Comparison of ENCODE assay signal across 1 cellular context in genomic region chr13:20475927-20476691, GRCh38.
A peak's percentile ranks its signal among the peaks of the same experiment; 100 is the strongest.
TF ChIP-seq lines count a peak whose summit lies in the region.

No MANE protein-coding gene starts in this region.

TF ChIP-seq in GM12878, 131 proteins besides CTCF, POLR2A, EP300 and RAD21 (continued from another document):
- TF ChIP-seq RFX5 (IDR thresholded peaks at IDR 0.05; ENCODE audit: low read depth, low read length) (no peak), SP1 (IDR thresholded peaks at IDR 0.05; ENCODE audit: low read depth, low read length) (peak; percentile 74), HCFC1 (IDR thresholded peaks at IDR 0.05; ENCODE audit: low read length) (no peak), TBL1XR1 (IDR thresholded peaks at IDR 0.05; ENCODE audit: low read depth, low read length) (peak; percentile 70; the same call in 1 of the 2 replicates), IKZF1 (conservative IDR thresholded peaks at IDR 0.05) (peak; percentile 88), CBX5 (IDR thresholded peaks at IDR 0.05; ENCODE audit: low read depth) (0 out of 2 replicates have a peak, but pooled peaks have one; percentile 28), NFXL1 (IDR thresholded peaks at IDR 0.05; ENCODE audit: borderline replicate concordance) (no peak), SKIL (IDR thresholded peaks at IDR 0.05; ENCODE audit: low read depth, poor library complexity, severe bottlenecking) (no peak), DPF2 (IDR thresholded peaks at IDR 0.05) (peak; percentile 55; the same call in 1 of the 2 replicates), IRF4 (IDR thresholded peaks at IDR 0.05; ENCODE audit: low read depth, low read length) (peak; percentile 55; the same call in 1 of the 2 replicates), WRNIP1 (IDR thresholded peaks at IDR 0.05; ENCODE audit: borderline replicate concordance, low read depth, low read length) (no peak), GABPA (IDR thresholded peaks at IDR 0.05; ENCODE audit: low read depth) (peak; percentile 52; the same call in 1 of the 2 replicates), USF1 (IDR thresholded peaks at IDR 0.05; ENCODE audit: borderline replicate concordance, extremely low read length, insufficient read depth, low read depth, low read length) (peak; percentile 34), ZNF24 (IDR thresholded peaks at IDR 0.05) (no peak), ZNF384 (IDR thresholded peaks at IDR 0.05; ENCODE audit: borderline replicate concordance, low read depth, low read length) (no peak), IKZF2 (IDR thresholded peaks at IDR 0.05) (peak; percentile 69 to 72), RUNX3 (IDR thresholded peaks at IDR 0.05; ENCODE audit: low read length) (peak; percentile 99), BCL3 (IDR thresholded peaks at IDR 0.05; ENCODE audit: borderline replicate concordance, insufficient read depth, low read depth, low read length, poor library complexity, severe bottlenecking) (peak; percentile 44), CHD4 (IDR thresholded peaks at IDR 0.05) (no peak), PBX3 (IDR thresholded peaks at IDR 0.05; ENCODE audit: insufficient replicate concordance, low read depth, low read length) (no peak), ZBTB11 (CRISPR knock-in tag; IDR thresholded peaks at IDR 0.05) (no peak), CREB1 (IDR thresholded peaks at IDR 0.05; ENCODE audit: low read depth) (peak; percentile 76; the same call in 1 of the 2 replicates), BHLHE40 (IDR thresholded peaks at IDR 0.05; ENCODE audit: borderline replicate concordance in 1 of 2, low read depth in 2 of 2, low read length in 1 of 2) (peak; percentile 70 to 82; a peak in 3 of 4 replicates), JUNB (IDR thresholded peaks at IDR 0.05) (peak; percentile 13; the same call in 1 of the 2 replicates), GATAD2B (conservative IDR thresholded peaks at IDR 0.05; ENCODE audit: low read depth) (0 out of 2 replicates have a peak, but pooled peaks have one; percentile 38), RELA (IDR thresholded peaks at IDR 0.05; ENCODE audit: borderline replicate concordance, partially characterized antibody) (peak; percentile 12), MTA3 (IDR thresholded peaks at IDR 0.05; ENCODE audit: borderline replicate concordance, low read length) (peak; percentile 79; the same call in 1 of the 2 replicates), TCF7 (IDR thresholded peaks at IDR 0.05; ENCODE audit: borderline replicate concordance) (no peak), SPI1 (IDR thresholded peaks at IDR 0.05; ENCODE audit: borderline replicate concordance, insufficient read depth, low read depth, low read length) (no peak), MTA2 (IDR thresholded peaks at IDR 0.05; ENCODE audit: low read depth) (0 out of 2 replicates have a peak, but pooled peaks have one; percentile 21), ATF2 (IDR thresholded peaks at IDR 0.05; ENCODE audit: low read length) (peak; percentile 60; the same call in 1 of the 2 replicates), ATF7 (IDR thresholded peaks at IDR 0.05; ENCODE audit: low read depth) (0 out of 2 replicates have a peak, but pooled peaks have one; percentile 25), E4F1 (IDR thresholded peaks at IDR 0.05; ENCODE audit: borderline replicate concordance, partially characterized antibody) (no peak), BCL11A (IDR thresholded peaks at IDR 0.05; ENCODE audit: low read depth, low read length) (peak; percentile 82), MEF2A (IDR thresholded peaks at IDR 0.05; ENCODE audit: insufficient read depth, low read depth, low read length) (peak; percentile 88), POLR2AphosphoS2 (IDR thresholded peaks at IDR 0.05; ENCODE audit: low read depth, low read length) (no peak), HDAC2 (IDR thresholded peaks at IDR 0.05) (no peak), MEF2B (IDR thresholded peaks at IDR 0.05; ENCODE audit: partially characterized antibody, poor library complexity, severe bottlenecking) (peak; percentile 63), MXI1 (IDR thresholded peaks at IDR 0.05; ENCODE audit: low read depth, low read length) (no peak), E2F8 (IDR thresholded peaks at IDR 0.05; ENCODE audit: low read depth, partially characterized antibody) (no peak), EED (IDR thresholded peaks at IDR 0.05; ENCODE audit: low read depth) (peak; percentile 98), ZBED1 (IDR thresholded peaks at IDR 0.05; ENCODE audit: borderline replicate concordance) (peak; percentile 56; the same call in 1 of the 2 replicates), NFYA (IDR thresholded peaks at IDR 0.05; ENCODE audit: borderline replicate concordance, low read depth, low read length) (no peak), JUND (IDR thresholded peaks at IDR 0.05; ENCODE audit: low read depth, low read length) (no peak), ZNF217 (IDR thresholded peaks at IDR 0.05) (no peak), EGR1 (IDR thresholded peaks at IDR 0.05; ENCODE audit: borderline replicate concordance in 1 of 2, low read depth in 2 of 2, low read length in 2 of 2) (peak in 1 of 2 experiments; percentile 77; a peak in 2 of 3 replicates), MLLT1 (IDR thresholded peaks at IDR 0.05) (0 out of 2 replicates have a peak, but pooled peaks have one; percentile 20), CREM (IDR thresholded peaks at IDR 0.05; ENCODE audit: low read depth) (peak; percentile 79), HDAC6 (IDR thresholded peaks at IDR 0.05; ENCODE audit: unreplicated experiment) (no peak), POU2F2 (IDR thresholded peaks at IDR 0.05; ENCODE audit: borderline replicate concordance, low read depth, low read length) (peak; percentile 51; the same call in 2 of the 3 replicates)
